In the genomic region with DNA sequence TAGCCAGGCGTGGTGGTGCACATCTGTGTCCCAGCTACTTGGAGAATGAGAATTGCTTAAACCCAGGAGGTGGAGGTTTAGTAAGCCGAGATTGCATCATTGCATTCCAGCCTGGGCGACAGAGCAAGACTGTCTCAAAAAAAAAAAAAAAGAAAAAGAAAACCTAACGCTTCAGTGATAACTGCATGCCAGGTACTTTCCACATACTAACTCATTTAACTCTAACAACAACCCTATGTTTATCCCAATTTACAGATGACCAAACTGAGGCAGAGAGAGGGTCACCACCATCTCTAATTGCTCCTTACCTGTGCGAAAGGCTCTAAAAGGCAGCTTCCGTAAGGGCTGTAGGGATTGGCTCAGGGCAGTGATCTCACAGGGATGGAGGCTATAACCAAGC, we compare ENCODE assay signal across 14 cellular contexts. TPM values are rescaled to one million over a fixed set of nuclear protein-coding genes. Genes with fewer than 3 reads are reported as not detected.
A peak's percentile ranks its signal among the peaks of the same experiment; 100 is the strongest.
DNase-seq lines count a peak whose midpoint lies in the region; ATAC-seq and TF ChIP-seq lines count a peak whose summit lies in the region.
"Had no signal": no experiment of that assay in that cellular context is flagged by ENCODE, and none has a peak within 500 bp of the region (broad histone marks: within the 10 kb centered on the region; RNA-seq: fewer than 3 reads in every experiment).

No MANE protein-coding gene starts in this region.

- peaks cover 18% of the 10 kb centered on the region for H3K36me3 Mint-ChIP-seq in activated naive CD4-positive, alpha-beta T cell treated with anti-CD3 and anti-CD28 coated beads, Interleukin-2, amount 10 ng/mL, durations not matched to agents 7 days and 5 days

- in situ Hi-C loops in brain microvascular endothelial cell (cut with HindIII; ENCODE audit: low pct_ligation_motif_present, low sequenced_read_pairs): no loop called here

- H3K4me3 Mint-ChIP-seq in activated naive CD4-positive, alpha-beta T cell treated with anti-CD3 and anti-CD28 coated beads, Interleukin-2, amount 10 ng/mL, durations not matched to agents 7 days and 5 days: no peak overlapping the region
- H3K4me3 Mint-ChIP-seq: activated naive CD8-positive, alpha-beta T cell treated with anti-CD3 and anti-CD28 coated beads, Interleukin-2, amount 50 U/mL, for 24 hours had no signal

- H3K4me1 Mint-ChIP-seq in activated naive CD4-positive, alpha-beta T cell treated with anti-CD3 and anti-CD28 coated beads, Interleukin-2, amount 10 ng/mL, durations not matched to agents 7 days and 5 days: peaks cover 12% of the 10 kb centered on the region

- CTCF ChIA-PET in activated naive CD4-positive, alpha-beta T cell treated with anti-CD3 and anti-CD28 coated beads, Interleukin-2, amount 10 ng/mL, durations not matched to agents 7 days and 5 days (lab: Charles Lee): interaction anchor here (0.6 kb wide), 1 partner anchor 16 kb away, joined by 3 read pairs; no protein-coding TSS in a partner anchor

- H3K36me3 ChIP-seq in MG63 (peaks cover 33% of the 10 kb centered on the region), brain microvascular endothelial cell (replicated peaks) (no peaks in the 10 kb centered on the region)

- H3K4me3 ChIP-seq in MG63: no peak overlapping the region
- H3K4me3 ChIP-seq in brain microvascular endothelial cell (ENCODE audit: low read depth, low read length): no peak overlapping the region
- H3K4me3 ChIP-seq: BLaER1, upper lobe of left lung had no signal

- H3K27me3 Mint-ChIP-seq in activated naive CD4-positive, alpha-beta T cell treated with anti-CD3 and anti-CD28 coated beads, Interleukin-2, amount 10 ng/mL, durations not matched to agents 7 days and 5 days: no peaks in the 10 kb centered on the region
- H3K27me3 Mint-ChIP-seq: activated naive CD8-positive, alpha-beta T cell treated with anti-CD3 and anti-CD28 coated beads, Interleukin-2, amount 50 U/mL, for 24 hours had no signal

- H3K9me3 Mint-ChIP-seq in activated naive CD4-positive, alpha-beta T cell treated with anti-CD3 and anti-CD28 coated beads, Interleukin-2, amount 10 ng/mL, durations not matched to agents 7 days and 5 days: no peaks in the 10 kb centered on the region
- H3K9me3 Mint-ChIP-seq: activated naive CD8-positive, alpha-beta T cell treated with anti-CD3 and anti-CD28 coated beads, Interleukin-2, amount 50 U/mL, for 24 hours had no signal

- TF ChIP-seq CTCF in brain microvascular endothelial cell (IDR thresholded peaks at IDR 0.05; ENCODE audit: low read depth, low read length, missing control alignments): no peak

- H3K27ac ChIP-seq in brain microvascular endothelial cell: peak overlapping the region; percentile 50
- H3K27ac ChIP-seq: BLaER1 had no signal

- ATAC-seq in left lobe of liver: peak; percentile 55
- ATAC-seq: activated naive CD8-positive, alpha-beta T cell treated with anti-CD3 and anti-CD28 coated beads, Interleukin-2, amount 50 U/mL, for 24 hours had no signal

- H3K27me3 ChIP-seq in MG63 (no peaks in the 10 kb centered on the region), brain microvascular endothelial cell (replicated peaks) (no peaks in the 10 kb centered on the region)
- H3K27me3 ChIP-seq: BLaER1, upper lobe of left lung had no signal

- no peaks in the 10 kb centered on the region for H3K9me3 ChIP-seq in MG63
- H3K9me3 ChIP-seq: BLaER1, upper lobe of left lung had no signal

- DNase-seq in AG20443 (ENCODE audit: low spot score): peak; percentile 55
- DNase-seq in MG63: peak; percentile 49
- peak; percentile 70 for DNase-seq in brain microvascular endothelial cell
- DNase-seq in left lobe of liver (ENCODE audit: low spot score): no peak
- DNase-seq in activated naive CD4-positive, alpha-beta T cell treated with anti-CD3 and anti-CD28 coated beads, Interleukin-2, amount 10 ng/mL, durations not matched to agents 7 days and 5 days: no peak
- no peak for DNase-seq in CD1c-positive myeloid dendritic cell (ENCODE audit: extremely low spot score)
- DNase-seq in inferior parietal cortex (ENCODE audit: extremely low spot score): no peak
- DNase-seq in cerebellum (ENCODE audit: low spot score): no peak
- DNase-seq: activated CD8-positive, alpha-beta memory T cell treated with anti-CD3 and anti-CD28 coated beads for 24 hours; activated naive CD8-positive, alpha-beta T cell treated with anti-CD3 and anti-CD28 coated beads, Interleukin-2, amount 50 U/mL, for 24 hours; left cardiac atrium; NCI-H524 treated with DMSO at 0.1 percent for 48 hours had no signal

- no peak overlapping the region for H3K27ac Mint-ChIP-seq in activated naive CD4-positive, alpha-beta T cell treated with anti-CD3 and anti-CD28 coated beads, Interleukin-2, amount 10 ng/mL, durations not matched to agents 7 days and 5 days
- H3K27ac Mint-ChIP-seq: activated naive CD8-positive, alpha-beta T cell treated with anti-CD3 and anti-CD28 coated beads, Interleukin-2, amount 50 U/mL, for 24 hours had no signal

RNA-seq across cellular contexts. Expression of gene PISD, which starts 11.6 kb away (rescaled TPM):
- total RNA-seq in MG63 (2014; rRNA removed; shearing (Covaris generic); ENCODE audit: low replicate concordance): 16.0 and 30.5 TPM in 2 replicates
- total RNA-seq in left lobe of liver: 16.0 TPM
- 31.0 TPM for total RNA-seq in cerebellum

Comparison
In these comparisons a context has a peak if more than half of its experiments do, and no peak if none do; other contexts are left out.
1. DNase-seq: peak in AG20443 (single experiment), MG63 (single experiment) and brain microvascular endothelial cell (single experiment); none in left lobe of liver (single experiment), activated naive CD4-positive, alpha-beta T cell treated with anti-CD3 and anti-CD28 coated beads, Interleukin-2, amount 10 ng/mL, durations not matched to agents 7 days and 5 days (single experiment), CD1c-positive myeloid dendritic cell (single experiment), inferior parietal cortex (single experiment) and cerebellum (single experiment).